Comparison of ENCODE assay signal across 28 cellular contexts in the genomic region with DNA sequence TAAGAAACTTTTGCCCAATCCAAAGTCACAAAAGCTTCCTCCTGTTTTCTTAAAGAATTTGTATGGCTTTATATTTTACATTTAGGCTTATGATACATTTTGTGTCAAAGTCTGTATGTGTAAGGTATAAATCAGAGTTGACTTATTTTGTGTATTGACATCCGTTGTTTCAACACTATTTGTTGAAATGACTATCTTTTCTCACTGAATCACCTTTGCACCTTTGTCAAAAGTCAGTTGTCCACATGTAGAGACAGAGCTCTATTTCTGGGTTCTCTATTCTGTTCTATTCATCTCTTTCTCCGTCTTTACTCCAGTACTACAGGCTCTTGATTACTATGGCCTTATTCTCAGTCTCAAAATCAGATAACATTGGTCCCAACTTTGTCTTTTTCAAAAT.
"Had no signal": no experiment of that assay in that cellular context is flagged by ENCODE, and none has a peak within 500 bp of the region (broad histone marks: within the 10 kb centered on the region; RNA-seq: fewer than 3 reads in every experiment).

No MANE protein-coding gene starts in this region.

- H3K27me3 ChIP-seq: colonic mucosa, foreskin keratinocyte, gastrocnemius medialis had no signal

- H3K4me3 ChIP-seq: colonic mucosa, coronary artery, dorsolateral prefrontal cortex, esophagus muscularis mucosa, esophagus squamous epithelium, gastrocnemius medialis, gastroesophageal sphincter, heart left ventricle, heart right ventricle had no signal

- H3K36me3 ChIP-seq: colonic mucosa, esophagus muscularis mucosa, esophagus squamous epithelium, gastrocnemius medialis, gastroesophageal sphincter, heart left ventricle, heart right ventricle had no signal

- FAIRE-seq: colon, endometrium, endothelial cell of umbilical vein, frontal cortex had no signal

- H3K27ac ChIP-seq: colonic mucosa, coronary artery, dorsolateral prefrontal cortex, epithelial cell of prostate, esophagus muscularis mucosa, esophagus squamous epithelium, foreskin keratinocyte, gastrocnemius medialis, gastroesophageal sphincter, heart left ventricle, heart right ventricle had no signal

- ATAC-seq: effector memory CD8-positive, alpha-beta T cell; esophagus mucosa; foreskin keratinocyte; gastrocnemius medialis; gastroesophageal sphincter; heart left ventricle; heart right ventricle had no signal

- H3K4me1 ChIP-seq: colonic mucosa, esophagus muscularis mucosa, foreskin keratinocyte, gastrocnemius medialis, gastroesophageal sphincter had no signal

- DNase-seq: colonic mucosa; cortex of kidney; dermis blood vessel endothelial cell; dorsolateral prefrontal cortex; effector CD4-positive, alpha-beta T cell; effector CD8-positive, alpha-beta T cell; effector memory CD4-positive, alpha-beta T cell; effector memory CD8-positive, alpha-beta T cell; endodermal cell; erythroblast; esophagus squamous epithelium; foreskin fibroblast; foreskin keratinocyte; foreskin melanocyte; gastrocnemius medialis; glutamatergic neuron; head of caudate nucleus; heart left ventricle; heart right ventricle had no signal

- H3K9me3 ChIP-seq: colonic mucosa, esophagus muscularis mucosa, esophagus squamous epithelium, gastrocnemius medialis, gastroesophageal sphincter, heart left ventricle, heart right ventricle had no signal
